Comparison of ENCODE assay signal across 19 cellular contexts in the genomic region with DNA sequence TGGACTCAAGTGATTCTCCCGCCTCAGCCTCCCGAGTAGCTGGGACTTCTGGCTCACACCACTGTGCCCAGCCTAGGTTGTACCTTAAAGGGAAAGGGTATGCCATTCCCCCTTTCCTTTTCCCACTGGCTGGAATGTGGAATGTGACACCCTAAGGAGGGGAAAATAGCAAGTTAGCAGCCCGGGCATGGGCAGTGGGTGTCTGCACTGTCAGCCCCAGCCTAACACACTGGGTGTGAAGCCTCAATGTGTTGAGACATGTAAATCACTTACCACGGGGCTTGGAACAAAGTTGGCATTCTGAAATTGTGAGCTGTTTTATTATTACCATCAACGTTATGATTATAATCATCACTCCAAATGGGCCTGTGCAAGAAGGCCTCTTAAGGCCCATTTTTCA.
DNase-seq lines count a peak whose midpoint lies in the region; ATAC-seq and TF ChIP-seq lines count a peak whose summit lies in the region.
"Had no signal": no experiment of that assay in that cellular context is flagged by ENCODE, and none has a peak within 500 bp of the region (broad histone marks: within the 10 kb centered on the region; RNA-seq: fewer than 3 reads in every experiment).

No MANE protein-coding gene starts in this region.

- intact Hi-C loops in mammary epithelial cell (cut with micrococcal nuclease) (loop anchor here (2.0 kb wide), 1 partner anchor 31 kb away; no protein-coding TSS in a partner anchor), dorsolateral prefrontal cortex (cut with DNase I) (no loop called here), esophagus muscularis mucosa (cut with DNase I) (no loop called here)

- TF ChIP-seq CTCF in mammary epithelial cell (conservative IDR thresholded peaks at IDR 0.05 in 1 of 2, IDR thresholded peaks at IDR 0.05 in 1 of 2; ENCODE audit: extremely low read depth in 1 of 2, insufficient read depth in 1 of 2, low read depth in 1 of 2, low read length in 2 of 2) = no peak
- TF ChIP-seq CTCF in foreskin keratinocyte (conservative IDR thresholded peaks at IDR 0.05) = no peak
- TF ChIP-seq CTCF in dorsolateral prefrontal cortex (IDR thresholded peaks at IDR 0.05 in 54 of 56, conservative IDR thresholded peaks at IDR 0.05 in 2 of 56; ENCODE audit: low read depth in 1 of 56, partially characterized antibody in 56 of 56) = no peak
- no peak for TF ChIP-seq CTCF in esophagus muscularis mucosa (IDR thresholded peaks at IDR 0.05)

- no peak for TF ChIP-seq EP300 in esophagus muscularis mucosa (IDR thresholded peaks at IDR 0.05)

- dilution Hi-C loops in mammary epithelial cell (cut with HindIII; ENCODE audit: low sequenced_read_pairs) = no loop called here

- no peaks in the 10 kb centered on the region for H3K9me3 ChIP-seq in NT2/D1 (ENCODE audit: insufficient read depth, low read length)
- no peaks in the 10 kb centered on the region for H3K9me3 ChIP-seq in mammary epithelial cell (replicated peaks; ENCODE audit: insufficient read depth, low read length)
- H3K9me3 ChIP-seq in skeletal muscle satellite cell (replicated peaks; ENCODE audit: low read length) = no peaks in the 10 kb centered on the region
- no peaks in the 10 kb centered on the region for H3K9me3 ChIP-seq in esophagus muscularis mucosa
- H3K9me3 ChIP-seq: Peyer's patch had no signal

- H2AFZ ChIP-seq in mammary epithelial cell (ENCODE audit: low read depth, low read length) = no peak overlapping the region

- DNase-seq in NT2/D1 (ENCODE audit: low read depth, low spot score) (no peak), mammary epithelial cell (peak; percentile 82), foreskin keratinocyte (peak; percentile 82 to 88), NCI-H2196 treated with DMSO at 0.1 percent for 48 hours (lab: John Stamatoyannopoulos, UW; ENCODE audit: unreplicated experiment) (no peak), dorsolateral prefrontal cortex (no peak), esophagus muscularis mucosa (ENCODE audit: extremely low spot score) (no peak)
- DNase-seq in activated CD4-positive, alpha-beta T cell treated with anti-CD3 and anti-CD28 coated beads for 48 hours = no peak
- DNase-seq: AML-193, DMS 273 treated with DMSO at 0.1 percent for 48 hours, H9, Karpas-422, MM.1S, NCI-H1105, NCI-H1694, NCI-H2081 treated with DMSO at 0.1 percent for 48 hours, Peyer's patch, Right ventricle myocardium superior had no signal

- H3K79me2 ChIP-seq in mammary epithelial cell (ENCODE audit: insufficient read depth, low read length) = peaks cover 6% of the 10 kb centered on the region

- H3K27me3 ChIP-seq in NT2/D1 (ENCODE audit: insufficient read depth, insufficient read length) (no peaks in the 10 kb centered on the region), mammary epithelial cell (ENCODE audit: insufficient read depth, low read length) (no peaks in the 10 kb centered on the region), foreskin keratinocyte (no peaks in the 10 kb centered on the region), skeletal muscle satellite cell (ENCODE audit: control insufficient read depth, insufficient read depth, low read length) (no peaks in the 10 kb centered on the region), dorsolateral prefrontal cortex (peaks cover 0 to 3% (median 0%) of the 10 kb centered on the region in 45 donors), esophagus muscularis mucosa (no peaks in the 10 kb centered on the region)
- H3K27me3 ChIP-seq: Peyer's patch had no signal

- TF ChIP-seq POLR2A in esophagus muscularis mucosa (IDR thresholded peaks at IDR 0.05; ENCODE audit: low read depth) = no peak

- peak overlapping the region; percentile 83 for H3K4me2 ChIP-seq in mammary epithelial cell (ENCODE audit: insufficient read depth, low read depth, low read length)
- peak overlapping the region; percentile 28 for H3K4me2 ChIP-seq in skeletal muscle satellite cell (ENCODE audit: low read length)

- peaks cover 19% of the 10 kb centered on the region for H3K4me1 ChIP-seq in NT2/D1 (ENCODE audit: insufficient read depth, insufficient read length)
- H3K4me1 ChIP-seq in mammary epithelial cell (ENCODE audit: insufficient read depth, low read length) = peaks cover 54% of the 10 kb centered on the region
- H3K4me1 ChIP-seq in foreskin keratinocyte = peaks cover 44% of the 10 kb centered on the region
- H3K4me1 ChIP-seq in skeletal muscle satellite cell (ENCODE audit: control insufficient read depth, insufficient read depth, low read length) = peaks cover 46% of the 10 kb centered on the region
- peaks cover 18 to 25% (median 19%) of the 10 kb centered on the region in 4 donors for H3K4me1 ChIP-seq in esophagus muscularis mucosa

- H3K4me3 ChIP-seq in NT2/D1 (ENCODE audit: insufficient read length, low read depth) = no peak overlapping the region
- H3K4me3 ChIP-seq in mammary epithelial cell (replicated peaks in 1 of 3; ENCODE audit: insufficient read depth in 1 of 3, low read depth in 2 of 3, low read length in 3 of 3) = peak overlapping the region; percentile 24 to 62 (median 41)
- H3K4me3 ChIP-seq in skeletal muscle satellite cell (ENCODE audit: low read length) = no peak overlapping the region
- no peak overlapping the region for H3K4me3 ChIP-seq in dorsolateral prefrontal cortex
- H3K4me3 ChIP-seq in esophagus muscularis mucosa = no peak overlapping the region
- H3K4me3 ChIP-seq: Peyer's patch had no signal

- H3K36me3 ChIP-seq in NT2/D1 (ENCODE audit: insufficient read depth, insufficient read length, low read length) (no peaks in the 10 kb centered on the region), mammary epithelial cell (ENCODE audit: insufficient read depth, low read length) (peaks cover 4% of the 10 kb centered on the region), skeletal muscle satellite cell (ENCODE audit: insufficient read depth, low read length) (no peaks in the 10 kb centered on the region), esophagus muscularis mucosa (no peaks in the 10 kb centered on the region)
- H3K36me3 ChIP-seq: Peyer's patch had no signal

- H4K20me1 ChIP-seq in mammary epithelial cell (ENCODE audit: insufficient read depth, low read length) = no peaks in the 10 kb centered on the region

- in situ Hi-C loops in mammary epithelial cell (cut with MboI; ENCODE audit: low sequenced_read_pairs in 2 of 2) = no loop called here

- H3K27ac ChIP-seq in mammary epithelial cell (ENCODE audit: insufficient read depth, low read depth, low read length) (peak overlapping the region; percentile 95), foreskin keratinocyte (peak overlapping the region; percentile 96), dorsolateral prefrontal cortex (no peak overlapping the region), esophagus muscularis mucosa (replicated peaks in 1 of 4) (no peak overlapping the region)
- H3K27ac ChIP-seq: C4-2B, Peyer's patch had no signal

- peak; percentile 50 for ATAC-seq in foreskin keratinocyte

- H3K9ac ChIP-seq in NT2/D1 (ENCODE audit: insufficient read length, low read depth) (peak overlapping the region; percentile 39), mammary epithelial cell (ENCODE audit: insufficient read depth, low read length) (peak overlapping the region; percentile 90), skeletal muscle satellite cell (ENCODE audit: low read depth, low read length) (peak overlapping the region; percentile 25)

- no TSS peak for BruUV-seq in mammary epithelial cell (replicated peaks; lab: Mats Ljungman, UMichigan)

- CTCF ChIA-PET in mammary epithelial cell (lab: Charles Lee; ENCODE audit: low non-redundant PET) = interaction anchor here (0.6 to 0.7 kb wide), 2 partner anchors 29 to 242 kb away, joined by 3 read pairs; no protein-coding TSS in a partner anchor

- 4% methylated on average over 5 of the region's 5 CpGs for WGBS in mammary epithelial cell (ENCODE audit: low coverage, missing lambda C conversion rate)
- WGBS in esophagus muscularis mucosa = 69% methylated on average over 3 of the region's 5 CpGs

Comparison
In these comparisons a context has a peak if more than half of its experiments do, and no peak if none do; other contexts are left out.
1. DNase-seq: peak in mammary epithelial cell (single experiment) and foreskin keratinocyte (2 of 2); none in NT2/D1 (single experiment), activated CD4-positive, alpha-beta T cell treated with anti-CD3 and anti-CD28 coated beads for 48 hours (single experiment), NCI-H2196 treated with DMSO at 0.1 percent for 48 hours (single experiment), dorsolateral prefrontal cortex (0 of 10) and esophagus muscularis mucosa (single experiment).
2. H3K4me3 ChIP-seq: peak in mammary epithelial cell (3 of 3); none in NT2/D1 (single experiment), skeletal muscle satellite cell (single experiment), dorsolateral prefrontal cortex (0 of 59) and esophagus muscularis mucosa (0 of 4).
3. H3K9ac ChIP-seq: peak in every context shown above with its lines; median percentile 90 in mammary epithelial cell; 39 in NT2/D1; 25 in skeletal muscle satellite cell.
4. H3K27ac ChIP-seq: peak in mammary epithelial cell (single experiment) and foreskin keratinocyte (single experiment); none in dorsolateral prefrontal cortex (0 of 59) and esophagus muscularis mucosa (0 of 4).